Comparison of ENCODE assay signal across 8 cellular contexts in genomic region chr17:78313735-78314648, GRCh38. TPM values are rescaled to one million over a fixed set of nuclear protein-coding genes. Genes with fewer than 3 reads are reported as not detected.
DNase-seq lines count a peak whose midpoint lies in the region; ATAC-seq and TF ChIP-seq lines count a peak whose summit lies in the region.

No MANE protein-coding gene starts in this region.

- TF ChIP-seq CTCF in GM06990 (IDR thresholded peaks at IDR 0.05; ENCODE audit: insufficient read depth, low read length, poor library complexity, severe bottlenecking) (no peak), LNCaP clone FGC (IDR thresholded peaks at IDR 0.05; ENCODE audit: control insufficient read depth, extremely low read depth, insufficient read depth) (no peak), cardiac muscle cell (IDR thresholded peaks at IDR 0.05; ENCODE audit: low read depth, low read length) (no peak), vagina (IDR thresholded peaks at IDR 0.05) (no peak)

- intact Hi-C loops in vagina (cut with DNase I) = loop anchor here (2.0 kb wide), 2 partner anchors 37 to 47 kb away; partner anchors contain the start of gene SOCS3

- no peaks in the 10 kb centered on the region for H3K9me3 ChIP-seq in cardiac muscle cell (ENCODE audit: low read depth)
- H3K9me3 ChIP-seq in vagina = no peaks in the 10 kb centered on the region

- peak overlapping the region; percentile 77 for H3K4me3 Mint-ChIP-seq in activated naive CD4-positive, alpha-beta T cell treated with anti-CD3 and anti-CD28 coated beads, Interleukin-2, amount 50 U/mL, for 24 hours

- no peaks in the 10 kb centered on the region for H3K36me3 Mint-ChIP-seq in activated naive CD4-positive, alpha-beta T cell treated with anti-CD3 and anti-CD28 coated beads, Interleukin-2, amount 50 U/mL, for 24 hours

- no peaks in the 10 kb centered on the region for H3K9me3 Mint-ChIP-seq in activated naive CD4-positive, alpha-beta T cell treated with anti-CD3 and anti-CD28 coated beads, Interleukin-2, amount 50 U/mL, for 24 hours

- H3K36me3 ChIP-seq in GM06990 (ENCODE audit: control insufficient read depth, insufficient read depth, low read length) = no peaks in the 10 kb centered on the region
- H3K36me3 ChIP-seq in cardiac muscle cell = no peaks in the 10 kb centered on the region
- H3K36me3 ChIP-seq in vagina = no peaks in the 10 kb centered on the region

- no peaks in the 10 kb centered on the region for H3K27me3 ChIP-seq in GM06990 (replicated peaks; ENCODE audit: control insufficient read depth, insufficient read depth, low read length)
- peaks cover 2% of the 10 kb centered on the region for H3K27me3 ChIP-seq in cardiac muscle cell
- no peaks in the 10 kb centered on the region for H3K27me3 ChIP-seq in vagina

- H3K27ac ChIP-seq in cardiac muscle cell (peak overlapping the region; percentile 49), vagina (peak overlapping the region; percentile 92)

- DNase-seq in GM06990 (ENCODE audit: extremely low read depth, insufficient read length) (peak; percentile 79), LNCaP clone FGC (ENCODE audit: low read depth) (peak; percentile 7), SHP77 (lab: John Stamatoyannopoulos, UW) (peak; percentile 92 to 96), cardiac muscle cell (ENCODE audit: low read depth in 1 of 2, low spot score in 1 of 2) (peak; percentile 69 to 79), renal cortical epithelial cell (ENCODE audit: low read depth) (peak; percentile 71), vagina (ENCODE audit: extremely low spot score in 2 of 2) (no peak)

- no peaks in the 10 kb centered on the region for H3K27me3 Mint-ChIP-seq in activated naive CD4-positive, alpha-beta T cell treated with anti-CD3 and anti-CD28 coated beads, Interleukin-2, amount 50 U/mL, for 24 hours

- no peak for ATAC-seq in HG02571 (IDR thresholded peaks at IDR 0.05; ENCODE audit: unreplicated experiment)

- H3K4me3 ChIP-seq in GM06990 (replicated peaks; ENCODE audit: low read depth, low read length) (peak overlapping the region; percentile 49), LNCaP clone FGC (ENCODE audit: low read depth, low read length) (peak overlapping the region; percentile 42), cardiac muscle cell (peak overlapping the region; percentile 43), vagina (peak overlapping the region; percentile 37 to 52)

- H3K4me1 ChIP-seq in cardiac muscle cell (ENCODE audit: low read depth) (peaks cover 16% of the 10 kb centered on the region), vagina (peaks cover 44% of the 10 kb centered on the region)

- H3K4me1 Mint-ChIP-seq in activated naive CD4-positive, alpha-beta T cell treated with anti-CD3 and anti-CD28 coated beads, Interleukin-2, amount 50 U/mL, for 24 hours = peaks cover 46% of the 10 kb centered on the region

- no peak overlapping the region for H3K27ac Mint-ChIP-seq in activated naive CD4-positive, alpha-beta T cell treated with anti-CD3 and anti-CD28 coated beads, Interleukin-2, amount 50 U/mL, for 24 hours

- TF ChIP-seq POLR2A in vagina (IDR thresholded peaks at IDR 0.05) = no peak

RNA-seq across cellular contexts. Expression of gene SOCS3, which starts 45.9 kb away (rescaled TPM):
- 51.7 and 59.0 TPM in 2 replicates for total RNA-seq in cardiac muscle cell
- polyA plus RNA-seq in cardiac muscle cell = 33.3 and 45.5 TPM in 2 replicates
- total RNA-seq in renal cortical epithelial cell = 46.4 and 94.7 TPM in 2 replicates
- 173 TPM for total RNA-seq in vagina

Comparison
In these comparisons a context has a peak if more than half of its experiments do, and no peak if none do; other contexts are left out.
1. DNase-seq: peak in GM06990 (single experiment), LNCaP clone FGC (single experiment), SHP77 (2 of 2), cardiac muscle cell (2 of 2) and renal cortical epithelial cell (single experiment); none in vagina (0 of 2).
2. Peak in every context shown above with its lines, with median percentiles within 50 percentile points of each other: H3K4me3 ChIP-seq.